14 cellular contexts compared by ENCODE assay signal in the genomic region with DNA sequence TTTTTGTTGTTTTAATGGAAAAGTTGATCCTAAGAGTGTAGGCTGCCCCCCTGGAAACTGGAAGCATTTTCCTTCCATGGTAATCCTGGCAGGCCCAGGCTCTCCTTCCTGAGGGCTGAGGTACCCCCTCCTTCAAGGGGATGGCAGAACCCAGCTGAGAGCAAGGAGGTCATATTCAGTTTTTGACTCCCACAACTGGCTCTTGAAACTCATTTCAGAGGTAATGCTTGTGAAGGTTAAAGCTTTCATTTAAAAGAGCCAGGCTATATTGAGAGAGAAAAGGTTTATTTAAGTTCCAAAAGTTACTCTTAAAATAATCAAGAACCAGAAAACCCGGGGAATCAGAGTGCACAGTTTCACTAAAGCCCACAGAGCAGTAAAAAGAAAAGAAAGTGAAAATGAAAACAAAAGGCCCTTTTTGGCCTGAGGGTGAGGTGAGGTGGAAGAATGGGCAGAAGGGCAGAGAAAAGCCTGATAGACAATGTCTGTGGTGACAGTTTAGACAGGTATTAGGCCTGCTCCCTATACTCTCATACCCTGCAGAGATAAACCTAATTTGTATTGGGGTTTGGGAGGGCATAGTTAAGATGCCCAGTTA. TPM values are rescaled to one million over a fixed set of nuclear protein-coding genes. Genes with fewer than 3 reads are reported as not detected.
DNase-seq lines count a peak whose midpoint lies in the region; ATAC-seq and TF ChIP-seq lines count a peak whose summit lies in the region.
"Had no signal": no experiment of that assay in that cellular context is flagged by ENCODE, and none has a peak within 500 bp of the region (broad histone marks: within the 10 kb centered on the region; RNA-seq: fewer than 3 reads in every experiment).

No MANE protein-coding gene starts in this region.

- TF ChIP-seq CTCF in tibial artery (IDR thresholded peaks at IDR 0.05) (no peak), testis (IDR thresholded peaks at IDR 0.05) (no peak)

- H3K4me1 ChIP-seq in tibial artery: no peaks in the 10 kb centered on the region
- no peaks in the 10 kb centered on the region for H3K4me1 ChIP-seq in testis
- H3K4me1 ChIP-seq: A549, gastroesophageal sphincter had no signal

- no peaks in the 10 kb centered on the region for H3K27me3 Mint-ChIP-seq in stimulated activated naive CD8-positive, alpha-beta T cell treated with anti-CD3 and anti-CD28 coated beads, Interleukin-15, amount 100 ng/mL, for 72 hours

- H3K4me3 ChIP-seq in tibial artery (no peak overlapping the region), testis (no peak overlapping the region)
- H3K4me3 ChIP-seq: A549, gastroesophageal sphincter had no signal

- H3K36me3 ChIP-seq in tibial artery (no peaks in the 10 kb centered on the region), testis (ENCODE audit: low read depth, missing control alignments) (no peaks in the 10 kb centered on the region)
- H3K36me3 ChIP-seq: gastroesophageal sphincter, WERI-Rb-1 had no signal

- intact Hi-C loops in tibial artery (cut with DNase I; ENCODE audit: low total_unique reads) (no loop called here), testis (cut with DNase I; ENCODE audit: low total_unique reads) (no loop called here)

- no peak overlapping the region for H3K4me3 Mint-ChIP-seq in stimulated activated naive CD8-positive, alpha-beta T cell treated with anti-CD3 and anti-CD28 coated beads, Interleukin-15, amount 100 ng/mL, for 72 hours

- H3K9me3 ChIP-seq in tibial artery (no peaks in the 10 kb centered on the region), testis (no peaks in the 10 kb centered on the region)
- H3K9me3 ChIP-seq: A549, gastroesophageal sphincter had no signal

- H3K9me3 Mint-ChIP-seq in stimulated activated naive CD8-positive, alpha-beta T cell treated with anti-CD3 and anti-CD28 coated beads, Interleukin-15, amount 100 ng/mL, for 72 hours: peaks cover 5 to 8% of the 10 kb centered on the region in 2 donors

- H3K27ac Mint-ChIP-seq in stimulated activated naive CD8-positive, alpha-beta T cell treated with anti-CD3 and anti-CD28 coated beads, Interleukin-15, amount 100 ng/mL, for 72 hours: peak overlapping the region in 1 of 2 donors; percentile 88

- no peaks in the 10 kb centered on the region for H3K27me3 ChIP-seq in tibial artery
- H3K27me3 ChIP-seq in testis: no peaks in the 10 kb centered on the region
- H3K27me3 ChIP-seq: gastroesophageal sphincter had no signal

- H3K4me1 Mint-ChIP-seq in stimulated activated naive CD8-positive, alpha-beta T cell treated with anti-CD3 and anti-CD28 coated beads, Interleukin-15, amount 100 ng/mL, for 72 hours: peaks cover 10% of the 10 kb centered on the region

- DNase-seq in stimulated activated naive CD8-positive, alpha-beta T cell treated with anti-CD3 and anti-CD28 coated beads, Interleukin-15, amount 100 ng/mL, for 72 hours: no peak
- DNase-seq in stimulated activated naive CD8-positive, alpha-beta T cell treated with anti-CD3 and anti-CD28 coated beads, Interleukin-15, Interleukin-2, amounts not matched to agents 100 U/mL and 50 U/mL, for 24 hours: no peak
- no peak for DNase-seq in stimulated activated CD4-positive, alpha-beta T cell treated with anti-CD3 and anti-CD28 coated beads, Interleukin-12 subunit alpha, Interleukin-12 subunit beta, amount 100 ng/mL, for 4 hours
- DNase-seq in tibial artery (no peak), testis (no peak), DMS153 (lab: John Stamatoyannopoulos, UW) (no peak)
- DNase-seq: aorta, NCI-H1092 treated with DMSO at 0.1 percent for 48 hours, NCI-H510A treated with DMSO at 0.1 percent for 48 hours, WERI-Rb-1 had no signal

- 63 to 64% methylated on average over 1 of the region's 1 CpG for WGBS in testis, 2 donors

- no peak for TF ChIP-seq POLR2A in testis (IDR thresholded peaks at IDR 0.05)

- peak; percentile 42 for ATAC-seq in stimulated activated naive CD8-positive, alpha-beta T cell treated with anti-CD3 and anti-CD28 coated beads, Interleukin-15, amount 100 ng/mL, for 72 hours
- ATAC-seq in stimulated activated naive CD8-positive, alpha-beta T cell treated with anti-CD3 and anti-CD28 coated beads, Interleukin-15, Interleukin-2, amounts not matched to agents 100 U/mL and 50 U/mL, for 24 hours: no peak
- ATAC-seq in GM21717 (IDR thresholded peaks at IDR 0.05; ENCODE audit: unreplicated experiment) (peak; percentile 92), HG03108 (IDR thresholded peaks at IDR 0.05; ENCODE audit: unreplicated experiment) (peak; percentile 79)
- ATAC-seq: A549, gastroesophageal sphincter had no signal

- H3K27ac ChIP-seq in tibial artery: no peak overlapping the region
- no peak overlapping the region for H3K27ac ChIP-seq in testis
- H3K27ac ChIP-seq: A549, gastroesophageal sphincter, WERI-Rb-1 had no signal

RNA-seq across cellular contexts. Expression of gene RBP1, which starts 47.0 kb away (rescaled TPM):
- total RNA-seq in testis: 10 to 100 TPM; 84.6 to 91.6 TPM
- 168 TPM for polyA plus RNA-seq in testis (ENCODE audit: insufficient read depth, low read depth, low replicate concordance)
